Comparison of ENCODE assay signal across 24 cellular contexts in genomic region chr1:167272375-167272957, GRCh38. TPM values are rescaled to one million over a fixed set of nuclear protein-coding genes. Genes with fewer than 3 reads are reported as not detected.
DNase-seq lines count a peak whose midpoint lies in the region; ATAC-seq and TF ChIP-seq lines count a peak whose summit lies in the region.
"Had no signal": no experiment of that assay in that cellular context is flagged by ENCODE, and none has a peak within 500 bp of the region (broad histone marks: within the 10 kb centered on the region; RNA-seq: fewer than 3 reads in every experiment).

No MANE protein-coding gene starts in this region.

- H3K27me3 Mint-ChIP-seq in activated CD8-positive, alpha-beta T cell treated with anti-CD3 and anti-CD28 coated beads for 36 hours: no peaks in the 10 kb centered on the region
- no peaks in the 10 kb centered on the region for H3K27me3 Mint-ChIP-seq in activated CD8-positive, alpha-beta T cell treated with anti-CD3 and anti-CD28 coated beads, Interleukin-2, amount 10 ng/mL, durations not matched to agents 7 days and 5 days (ENCODE audit: low read depth)
- no peaks in the 10 kb centered on the region for H3K27me3 Mint-ChIP-seq in activated T-helper 17 cell treated with anti-CD3 and anti-CD28 coated beads, Interleukin-2, amount 50 U/mL, for 72 hours
- H3K27me3 Mint-ChIP-seq: activated CD4-positive, alpha-beta T cell treated with anti-CD3 and anti-CD28 coated beads, Interleukin-2, amount 10 ng/mL, durations not matched to agents 7 days and 5 days; activated naive CD8-positive, alpha-beta T cell treated with anti-CD3 and anti-CD28 coated beads, Interleukin-2, amount 10 ng/mL, durations not matched to agents 7 days and 5 days had no signal

- H3K4me3 Mint-ChIP-seq in activated CD8-positive, alpha-beta T cell treated with anti-CD3 and anti-CD28 coated beads for 36 hours: no peak overlapping the region
- H3K4me3 Mint-ChIP-seq in activated CD8-positive, alpha-beta T cell treated with anti-CD3 and anti-CD28 coated beads, Interleukin-2, amount 10 ng/mL, durations not matched to agents 7 days and 5 days: no peak overlapping the region
- H3K4me3 Mint-ChIP-seq in activated T-helper 17 cell treated with anti-CD3 and anti-CD28 coated beads, Interleukin-2, amount 50 U/mL, for 72 hours: no peak overlapping the region
- H3K4me3 Mint-ChIP-seq: activated CD4-positive, alpha-beta T cell treated with anti-CD3 and anti-CD28 coated beads, Interleukin-2, amount 10 ng/mL, durations not matched to agents 7 days and 5 days; activated naive CD8-positive, alpha-beta T cell treated with anti-CD3 and anti-CD28 coated beads, Interleukin-2, amount 10 ng/mL, durations not matched to agents 7 days and 5 days; activated T-helper 1 cell treated with anti-CD3 and anti-CD28 coated beads, Interleukin-12 subunit alpha, Interleukin-12 subunit beta, Interleukin-2, Interleukin-4 antibody, amounts not matched to agents 30 ng/mL and 10 ng/mL and 1 ng/mL, durations not matched to agents 14 hours and 24 hours and 36 hours; CD8-positive, alpha-beta T cell; T-helper 1 cell treated with Interleukin-12 subunit alpha and Interleukin-12 subunit beta and Interleukin-4 antibody, amounts not matched to agents 30 μg/mL and 1 μg/mL, for 36 hours had no signal

- H3K27ac Mint-ChIP-seq in activated CD8-positive, alpha-beta T cell treated with anti-CD3 and anti-CD28 coated beads for 36 hours: peak overlapping the region; percentile 16
- no peak overlapping the region for H3K27ac Mint-ChIP-seq in activated CD8-positive, alpha-beta T cell treated with anti-CD3 and anti-CD28 coated beads, Interleukin-2, amount 10 ng/mL, durations not matched to agents 7 days and 5 days
- H3K27ac Mint-ChIP-seq in activated T-helper 17 cell treated with anti-CD3 and anti-CD28 coated beads, Interleukin-2, amount 50 U/mL, for 72 hours: peak overlapping the region; percentile 42
- H3K27ac Mint-ChIP-seq: activated CD4-positive, alpha-beta T cell treated with anti-CD3 and anti-CD28 coated beads, Interleukin-2, amount 10 ng/mL, durations not matched to agents 7 days and 5 days; activated naive CD8-positive, alpha-beta T cell treated with anti-CD3 and anti-CD28 coated beads, Interleukin-2, amount 10 ng/mL, durations not matched to agents 7 days and 5 days; activated T-helper 1 cell treated with anti-CD3 and anti-CD28 coated beads, Interleukin-12 subunit alpha, Interleukin-12 subunit beta, Interleukin-2, Interleukin-4 antibody, amounts not matched to agents 30 ng/mL and 10 ng/mL and 1 ng/mL, durations not matched to agents 14 hours and 24 hours and 36 hours; CD8-positive, alpha-beta T cell; T-helper 1 cell treated with Interleukin-12 subunit alpha and Interleukin-12 subunit beta and Interleukin-4 antibody, amounts not matched to agents 30 μg/mL and 1 μg/mL, for 36 hours had no signal

- POLR2A ChIA-PET in activated CD8-positive, alpha-beta T cell treated with anti-CD3 and anti-CD28 coated beads for 36 hours (lab: Charles Lee): interaction anchor here (0.7 kb wide), 1 partner anchor 23 kb away, joined by 3 read pairs; no protein-coding TSS in a partner anchor
- POLR2A ChIA-PET in activated CD8-positive, alpha-beta T cell treated with anti-CD3 and anti-CD28 coated beads, Interleukin-2, amount 10 ng/mL, durations not matched to agents 7 days and 5 days (lab: Charles Lee): no interaction called here

- no peaks in the 10 kb centered on the region for H3K9me3 Mint-ChIP-seq in activated CD8-positive, alpha-beta T cell treated with anti-CD3 and anti-CD28 coated beads for 36 hours
- no peaks in the 10 kb centered on the region for H3K9me3 Mint-ChIP-seq in activated CD8-positive, alpha-beta T cell treated with anti-CD3 and anti-CD28 coated beads, Interleukin-2, amount 10 ng/mL, durations not matched to agents 7 days and 5 days (ENCODE audit: insufficient read depth)
- no peaks in the 10 kb centered on the region for H3K9me3 Mint-ChIP-seq in activated T-helper 17 cell treated with anti-CD3 and anti-CD28 coated beads, Interleukin-2, amount 50 U/mL, for 72 hours
- H3K9me3 Mint-ChIP-seq: activated CD4-positive, alpha-beta T cell treated with anti-CD3 and anti-CD28 coated beads, Interleukin-2, amount 10 ng/mL, durations not matched to agents 7 days and 5 days; activated naive CD8-positive, alpha-beta T cell treated with anti-CD3 and anti-CD28 coated beads, Interleukin-2, amount 10 ng/mL, durations not matched to agents 7 days and 5 days; activated T-helper 1 cell treated with anti-CD3 and anti-CD28 coated beads, Interleukin-12 subunit alpha, Interleukin-12 subunit beta, Interleukin-2, Interleukin-4 antibody, amounts not matched to agents 30 ng/mL and 10 ng/mL and 1 ng/mL, durations not matched to agents 14 hours and 24 hours and 36 hours; CD8-positive, alpha-beta T cell; T-helper 1 cell treated with Interleukin-12 subunit alpha and Interleukin-12 subunit beta and Interleukin-4 antibody, amounts not matched to agents 30 μg/mL and 1 μg/mL, for 36 hours had no signal

- intact Hi-C loops in activated CD8-positive, alpha-beta T cell treated with anti-CD3 and anti-CD28 coated beads for 36 hours (cut with micrococcal nuclease): no loop called here

- no peak for TF ChIP-seq CTCF in activated CD8-positive, alpha-beta T cell treated with anti-CD3 and anti-CD28 coated beads for 36 hours (IDR thresholded peaks at IDR 0.05)

- ATAC-seq in activated CD8-positive, alpha-beta T cell treated with anti-CD3 and anti-CD28 coated beads for 36 hours: peak; percentile 25
- ATAC-seq in activated CD8-positive, alpha-beta T cell treated with anti-CD3 and anti-CD28 coated beads, Interleukin-2, amount 10 ng/mL, durations not matched to agents 7 days and 5 days: no peak
- no peak for ATAC-seq in activated T-helper 17 cell treated with anti-CD3 and anti-CD28 coated beads, Interleukin-2, amount 50 U/mL, for 72 hours (replicated peaks)
- ATAC-seq in HG03565 (IDR thresholded peaks at IDR 0.05; ENCODE audit: unreplicated experiment): no peak
- ATAC-seq: CD8-positive, alpha-beta T cell had no signal

- CTCF ChIA-PET in activated CD8-positive, alpha-beta T cell treated with anti-CD3 and anti-CD28 coated beads for 36 hours (lab: Charles Lee): interaction anchor here (0.6 to 0.9 kb wide), 2 partner anchors 262 to 381 kb away, joined by 3 read pairs; no protein-coding TSS in a partner anchor
- CTCF ChIA-PET in activated CD8-positive, alpha-beta T cell treated with anti-CD3 and anti-CD28 coated beads, Interleukin-2, amount 10 ng/mL, durations not matched to agents 7 days and 5 days (lab: Charles Lee): no interaction called here

- H3K4me1 Mint-ChIP-seq in activated CD8-positive, alpha-beta T cell treated with anti-CD3 and anti-CD28 coated beads for 36 hours (ENCODE audit: low read depth): peaks cover 54% of the 10 kb centered on the region
- peaks cover 26% of the 10 kb centered on the region for H3K4me1 Mint-ChIP-seq in activated CD8-positive, alpha-beta T cell treated with anti-CD3 and anti-CD28 coated beads, Interleukin-2, amount 10 ng/mL, durations not matched to agents 7 days and 5 days (ENCODE audit: low read depth)
- H3K4me1 Mint-ChIP-seq in activated T-helper 17 cell treated with anti-CD3 and anti-CD28 coated beads, Interleukin-2, amount 50 U/mL, for 72 hours: peaks cover 25% of the 10 kb centered on the region

- DNase-seq in activated CD8-positive, alpha-beta T cell treated with anti-CD3 and anti-CD28 coated beads for 36 hours: no peak
- no peak for DNase-seq in activated CD8-positive, alpha-beta T cell treated with anti-CD3 and anti-CD28 coated beads, Interleukin-2, amount 10 ng/mL, durations not matched to agents 7 days and 5 days
- DNase-seq in NCI-H82 treated with DMSO at 0.1 percent for 48 hours (lab: John Stamatoyannopoulos, UW; ENCODE audit: unreplicated experiment) (peak; percentile 30), D341Med (ENCODE audit: low spot score) (no peak)
- DNase-seq in activated effector memory CD4-positive, alpha-beta T cell treated with Interleukin-2 at 50 U/mL for 16 hours: no peak
- DNase-seq in stimulated activated CD4-positive, alpha-beta T cell treated with anti-CD3 and anti-CD28 coated beads, Interleukin-4, amount 100 ng/mL, for 4 hours: no peak
- DNase-seq: activated CD4-positive, alpha-beta T cell treated with anti-CD3 and anti-CD28 coated beads, Interleukin-2, amount 10 ng/mL, durations not matched to agents 7 days and 5 days; activated naive CD8-positive, alpha-beta T cell treated with anti-CD3 and anti-CD28 coated beads, Interleukin-2, amount 10 ng/mL, durations not matched to agents 7 days and 5 days; AML-193; CD8-positive, alpha-beta T cell; DMS153; GM23248; KG1; kidney glomerular epithelial cell; NCI-H1092 treated with DMSO at 0.1 percent for 48 hours; NCI-H1930; NCI-H226; NCI-H748 treated with DMSO at 0.1 percent for 48 hours; SJCRH30; stimulated activated CD8-positive, alpha-beta memory T cell treated with anti-CD3 and anti-CD28 coated beads, Interleukin-4, amount 100 ng/mL, for 48 hours had no signal

- no peaks in the 10 kb centered on the region for H3K36me3 Mint-ChIP-seq in activated CD8-positive, alpha-beta T cell treated with anti-CD3 and anti-CD28 coated beads for 36 hours (ENCODE audit: low read depth)
- peaks cover 2% of the 10 kb centered on the region for H3K36me3 Mint-ChIP-seq in activated CD8-positive, alpha-beta T cell treated with anti-CD3 and anti-CD28 coated beads, Interleukin-2, amount 10 ng/mL, durations not matched to agents 7 days and 5 days (ENCODE audit: low read depth)
- H3K36me3 Mint-ChIP-seq in activated T-helper 17 cell treated with anti-CD3 and anti-CD28 coated beads, Interleukin-2, amount 50 U/mL, for 72 hours (ENCODE audit: low read depth): no peaks in the 10 kb centered on the region
- H3K36me3 Mint-ChIP-seq: CD8-positive, alpha-beta T cell had no signal

RNA-seq across cellular contexts. Expression of gene POU2F1, which starts 51.8 kb away (rescaled TPM):
- 10 to 100 TPM; 23.6 to 24.2 TPM for total RNA-seq in activated CD8-positive, alpha-beta T cell treated with anti-CD3 and anti-CD28 coated beads for 36 hours
- total RNA-seq in activated CD8-positive, alpha-beta T cell treated with anti-CD3 and anti-CD28 coated beads, Interleukin-2, amount 10 ng/mL, durations not matched to agents 7 days and 5 days: 10 to 100 TPM; 22.7 to 23.3 TPM
- total RNA-seq in activated T-helper 17 cell treated with anti-CD3 and anti-CD28 coated beads, Interleukin-2, amount 50 U/mL, for 72 hours: 10 to 100 TPM; 20.6 to 28.0 TPM
